Comparison of ENCODE assay signal across 22 cellular contexts in the genomic region with DNA sequence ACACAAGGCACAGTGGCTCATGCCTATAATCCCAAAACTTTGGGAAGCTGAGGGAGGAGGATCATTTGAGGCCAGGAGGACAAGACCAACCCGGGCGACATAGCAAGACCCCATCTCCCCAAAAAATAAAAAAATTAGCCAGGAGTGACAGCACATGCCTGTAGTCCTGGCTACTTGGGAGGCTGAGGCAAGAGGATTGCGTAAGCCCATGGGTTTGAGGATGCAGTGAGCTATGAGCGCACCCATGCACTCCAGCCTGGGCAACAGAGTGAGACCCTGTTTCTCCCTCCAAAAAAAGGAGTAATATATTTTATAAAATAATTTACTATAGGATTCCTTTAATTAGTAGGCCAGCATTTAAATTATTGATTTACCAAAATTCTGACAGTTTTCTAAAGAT.
"Had no signal": no experiment of that assay in that cellular context is flagged by ENCODE, and none has a peak within 500 bp of the region (broad histone marks: within the 10 kb centered on the region; RNA-seq: fewer than 3 reads in every experiment).

No MANE protein-coding gene starts in this region.

- FAIRE-seq: RCC 7860 had no signal

- H3K4me3 ChIP-seq: SJSA1, SK-N-MC had no signal

- H3K4me1 ChIP-seq: SJSA1 had no signal

- H3K27ac Mint-ChIP-seq: IgD-negative memory B cell had no signal

- H3K9me3 ChIP-seq: SJSA1 had no signal

- H3K27ac ChIP-seq: SJSA1, SK-N-MC had no signal

- H3K27me3 ChIP-seq: SJSA1 had no signal

- DNase-seq: Karpas-422, KG1, MM.1S, NCI-H1092 treated with DMSO at 0.1 percent for 48 hours, NCI-H1436, NCI-H187, NCI-H2029, NCI-H2081 treated with DMSO at 0.1 percent for 48 hours, NCI-H2171, NCI-H226, NCI-H446, NCI-H510A, NCI-H524 treated with DMSO at 0.1 percent for 48 hours, NCI-H69, NCI-H774, Right ventricle myocardium superior, RPMI8226, SIG-M5 had no signal
